12 cellular contexts compared by ENCODE assay signal in genomic region chr3:124174463-124174862, GRCh38.
DNase-seq lines count a peak whose midpoint lies in the region; ATAC-seq lines count a peak whose summit lies in the region.
"Had no signal": no experiment of that assay in that cellular context is flagged by ENCODE, and none has a peak within 500 bp of the region (broad histone marks: within the 10 kb centered on the region; RNA-seq: fewer than 3 reads in every experiment).

No MANE protein-coding gene starts in this region.

- ATAC-seq in GM19467 (IDR thresholded peaks at IDR 0.05; ENCODE audit: unreplicated experiment) (no peak), GM18519 (IDR thresholded peaks at IDR 0.05; ENCODE audit: low FRiP score, unreplicated experiment) (no peak)
- ATAC-seq: HCT116 had no signal

- DNase-seq in COR-L47 (lab: John Stamatoyannopoulos, UW) = peak; percentile 100
- peak; percentile 24 for DNase-seq in M059J (ENCODE audit: low read depth)
- DNase-seq in NCI-H446 treated with DMSO at 0.1 percent for 48 hours (lab: John Stamatoyannopoulos, UW) = peak; percentile 86
- DNase-seq in glomerular visceral epithelial cell (ENCODE audit: extremely low spot score) = peak; percentile 69
- no peak for DNase-seq in HuH-7 (ENCODE audit: low spot score)
- no peak for DNase-seq in NCI-H526 (lab: John Stamatoyannopoulos, UW)
- DNase-seq: hippocampal formation, NCI-H226, T-helper 2 cell had no signal

Comparison
In these comparisons a context has a peak if more than half of its experiments do, and no peak if none do; other contexts are left out.
1. DNase-seq: peak in COR-L47 (single experiment), M059J (single experiment), NCI-H446 treated with DMSO at 0.1 percent for 48 hours (single experiment) and glomerular visceral epithelial cell (single experiment); none in HuH-7 (single experiment) and NCI-H526 (0 of 2).